Comparison of ENCODE assay signal across 8 cellular contexts in the genomic region with DNA sequence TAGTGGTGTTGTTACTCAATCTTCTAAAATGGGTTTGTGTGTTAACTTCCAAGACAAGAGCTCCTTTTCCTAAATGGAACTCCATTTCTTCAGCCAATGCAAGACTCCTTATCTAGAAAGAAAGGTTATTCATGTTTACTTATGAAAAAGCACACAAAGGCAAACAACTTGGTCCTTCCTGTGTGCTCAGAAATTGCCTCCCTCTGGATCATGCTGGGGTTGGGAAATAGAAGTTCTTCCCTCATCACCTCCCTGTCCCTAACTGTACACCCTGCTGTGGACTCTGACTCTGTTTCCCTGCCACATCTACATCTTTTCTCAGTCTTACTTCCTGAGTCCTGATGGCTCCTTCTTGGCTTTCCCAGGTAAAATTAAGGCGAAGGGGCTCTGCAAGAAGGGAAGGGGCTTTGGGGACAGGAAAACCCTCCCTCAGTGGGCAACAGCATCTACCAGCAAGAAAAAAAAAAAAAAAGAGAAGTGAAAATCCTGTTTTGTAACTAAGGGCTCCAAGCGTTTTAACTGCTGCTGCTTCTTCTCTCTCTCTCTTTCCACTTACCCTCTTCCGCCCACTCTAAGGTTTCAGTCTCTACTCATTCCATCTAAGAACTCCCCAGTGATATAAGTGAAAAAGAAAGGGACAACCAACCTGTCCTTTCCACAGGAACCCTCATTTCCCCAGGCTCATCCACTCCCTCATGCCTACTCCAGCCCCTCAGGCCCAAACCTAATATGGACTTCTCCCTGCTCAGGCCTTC. TPM values are rescaled to one million over a fixed set of nuclear protein-coding genes. Genes with fewer than 3 reads are reported as not detected.
DNase-seq lines count a peak whose midpoint lies in the region; ATAC-seq, FAIRE-seq and TF ChIP-seq lines count a peak whose summit lies in the region.

No MANE protein-coding gene starts in this region.

- no peaks in the 10 kb centered on the region for H3K27me3 ChIP-seq in astrocyte (ENCODE audit: insufficient read depth, low read length)

- H3K4me3 ChIP-seq in astrocyte (ENCODE audit: insufficient read depth, low read depth, low read length), result no peak overlapping the region

- H3K9me3 ChIP-seq in astrocyte (ENCODE audit: insufficient read depth, low read depth, low read length), result no peaks in the 10 kb centered on the region

- DNase-seq in astrocyte (ENCODE audit: low read depth) (no peak), middle frontal gyrus (ENCODE audit: extremely low spot score, low spot score) (no peak), anterior cingulate cortex (lab: John Stamatoyannopoulos, UW) (no peak), DMS79 treated with DMSO at 0.1 percent for 48 hours (lab: John Stamatoyannopoulos, UW) (no peak)
- no peak for DNase-seq in stimulated activated naive CD4-positive, alpha-beta T cell (lab: John Stamatoyannopoulos, UW)

- FAIRE-seq in astrocyte (lab: Jason Lieb, UNC), result no peak

- no peak overlapping the region for H3K9ac ChIP-seq in astrocyte (ENCODE audit: low read length)

- no peak for TF ChIP-seq CTCF in astrocyte (IDR thresholded peaks at IDR 0.05; ENCODE audit: insufficient read depth, low read depth, low read length)

- no peaks in the 10 kb centered on the region for H4K20me1 ChIP-seq in astrocyte (ENCODE audit: insufficient read depth, low read length)

- no peak overlapping the region for H3K4me2 ChIP-seq in astrocyte (ENCODE audit: low read length)

- no peak overlapping the region for H2AFZ ChIP-seq in astrocyte (ENCODE audit: low read depth, low read length)

- H3K36me3 ChIP-seq in astrocyte (ENCODE audit: insufficient read depth, low read length), result no peaks in the 10 kb centered on the region

- peaks cover 11% of the 10 kb centered on the region for H3K4me1 Mint-ChIP-seq in astrocyte (ENCODE audit: low read depth, unreplicated experiment)

- H3K27ac ChIP-seq in astrocyte (ENCODE audit: low read depth, low read length), result no peak overlapping the region

- H3K27ac Mint-ChIP-seq in astrocyte (ENCODE audit: unreplicated experiment), result peak overlapping the region; percentile 18

- H3K36me3 Mint-ChIP-seq in astrocyte (ENCODE audit: low read depth, unreplicated experiment), result no peaks in the 10 kb centered on the region

- H3K4me3 Mint-ChIP-seq in astrocyte (ENCODE audit: unreplicated experiment), result no peak overlapping the region

- H3K27me3 Mint-ChIP-seq in astrocyte (ENCODE audit: low read depth, unreplicated experiment), result no peaks in the 10 kb centered on the region

- ATAC-seq in GM18498 (IDR thresholded peaks at IDR 0.05; ENCODE audit: unreplicated experiment) (peak; percentile 82), GM21447 (IDR thresholded peaks at IDR 0.05; ENCODE audit: unreplicated experiment) (peak; percentile 83), HG03432 (IDR thresholded peaks at IDR 0.05; ENCODE audit: unreplicated experiment) (peak; percentile 91)

- no peaks in the 10 kb centered on the region for H3K9me3 Mint-ChIP-seq in astrocyte (ENCODE audit: unreplicated experiment)

- no peaks in the 10 kb centered on the region for H3K79me2 ChIP-seq in astrocyte (ENCODE audit: insufficient read depth, low read length)

- H3K4me1 ChIP-seq in astrocyte (ENCODE audit: insufficient read depth, low read length), result no peaks in the 10 kb centered on the region

RNA-seq across cellular contexts. Expression of gene TASL, which starts 19.9 kb away (rescaled TPM):
- total RNA-seq in astrocyte, result not detected in 2 replicates

RNA-seq across cellular contexts. Expression of gene GK, which starts 55.8 kb away (rescaled TPM):
- total RNA-seq in astrocyte, result 2.8 and 2.9 TPM in 2 replicates
